In the genomic region with DNA sequence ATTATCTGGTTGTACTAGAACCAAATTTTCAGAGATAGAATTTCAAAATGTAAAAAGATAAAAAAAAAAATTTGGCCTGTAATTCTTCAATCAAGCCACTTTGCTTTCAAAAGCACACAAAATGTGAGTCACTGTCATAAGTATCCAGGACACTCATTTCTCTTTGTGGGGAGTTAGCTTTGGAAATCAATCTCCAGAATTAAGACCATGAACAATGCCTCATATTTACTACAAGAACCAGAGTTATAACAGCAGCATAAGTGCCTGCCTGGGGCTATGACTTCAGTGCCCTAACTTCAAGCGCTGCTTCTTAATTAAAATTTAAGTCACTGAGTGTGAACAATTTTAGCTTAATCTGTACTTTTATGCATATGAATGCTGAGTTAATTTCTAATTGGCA, we compare ENCODE assay signal across 22 cellular contexts.
"Had no signal": no experiment of that assay in that cellular context is flagged by ENCODE, and none has a peak within 500 bp of the region (broad histone marks: within the 10 kb centered on the region; RNA-seq: fewer than 3 reads in every experiment).

No MANE protein-coding gene starts in this region.

- H3K36me3 Mint-ChIP-seq: activated CD8-positive, alpha-beta memory T cell treated with anti-CD3 and anti-CD28 coated beads, Interleukin-2, amount 10 ng/mL, durations not matched to agents 7 days and 5 days; activated naive CD4-positive, alpha-beta T cell treated with anti-CD3 and anti-CD28 coated beads, Interleukin-2, amount 10 ng/mL, durations not matched to agents 7 days and 5 days; immature natural killer cell; neural progenitor cell had no signal

- DNase-seq: activated CD4-positive, alpha-beta T cell treated with anti-CD3 and anti-CD28 coated beads, Interleukin-2, amount 10 ng/mL, durations not matched to agents 24 days and 14 days; activated CD8-positive, alpha-beta memory T cell treated with anti-CD3 and anti-CD28 coated beads, Interleukin-2, amount 10 ng/mL, durations not matched to agents 7 days and 5 days; activated CD8-positive, alpha-beta T cell treated with anti-CD3 and anti-CD28 coated beads for 36 hours; activated effector memory CD4-positive, alpha-beta T cell treated with anti-CD3 and anti-CD28 coated beads, Interleukin-2, amount 50 U/mL, for 16 hours; activated naive CD4-positive, alpha-beta T cell treated with anti-CD3 and anti-CD28 coated beads, Interleukin-2, amount 10 ng/mL, durations not matched to agents 7 days and 5 days; activated naive CD8-positive, alpha-beta T cell treated with anti-CD3 and anti-CD28 coated beads, Interleukin-2, amount 50 U/mL, for 24 hours; activated T-cell treated with anti-CD3 and anti-CD28 coated beads for 4 hours; immature natural killer cell; left lung; naive B cell; posterior cingulate gyrus; spleen; stimulated activated CD4-positive, alpha-beta T cell treated with anti-CD3 and anti-CD28 coated beads, Interleukin-4, amount 100 ng/mL, for 24 hours; thyroid gland; upper lobe of right lung had no signal

- ATAC-seq: activated CD4-positive, CD25-positive, alpha-beta regulatory T cell treated with anti-CD3 and anti-CD28 coated beads, Interleukin-2, amount 50 U/mL, for 24 hours; activated CD8-positive, alpha-beta memory T cell treated with anti-CD3 and anti-CD28 coated beads, Interleukin-2, amount 10 ng/mL, durations not matched to agents 7 days and 5 days; activated CD8-positive, alpha-beta T cell treated with anti-CD3 and anti-CD28 coated beads for 36 hours; activated naive CD8-positive, alpha-beta T cell treated with anti-CD3 and anti-CD28 coated beads, Interleukin-2, amount 50 U/mL, for 24 hours; left lung; upper lobe of right lung had no signal

- H3K4me3 ChIP-seq: cardiac muscle cell, left lung, lung, neural progenitor cell, spleen, thyroid gland, upper lobe of right lung had no signal

- H3K9me3 ChIP-seq: left lung, spleen, thyroid gland, upper lobe of right lung had no signal

- H3K4me1 Mint-ChIP-seq: activated CD4-positive, alpha-beta T cell treated with anti-CD3 and anti-CD28 coated beads, Interleukin-2, amount 10 ng/mL, durations not matched to agents 24 days and 14 days; activated naive CD4-positive, alpha-beta T cell treated with anti-CD3 and anti-CD28 coated beads, Interleukin-2, amount 10 ng/mL, durations not matched to agents 7 days and 5 days; activated naive CD8-positive, alpha-beta T cell treated with anti-CD3 and anti-CD28 coated beads, Interleukin-2, amount 50 U/mL, for 24 hours; immature natural killer cell had no signal

- H3K9me3 Mint-ChIP-seq: activated CD4-positive, alpha-beta T cell treated with anti-CD3 and anti-CD28 coated beads, Interleukin-2, amount 10 ng/mL, durations not matched to agents 24 days and 14 days; activated CD8-positive, alpha-beta T cell treated with anti-CD3 and anti-CD28 coated beads for 36 hours; activated naive CD4-positive, alpha-beta T cell treated with anti-CD3 and anti-CD28 coated beads, Interleukin-2, amount 10 ng/mL, durations not matched to agents 7 days and 5 days; activated naive CD8-positive, alpha-beta T cell treated with anti-CD3 and anti-CD28 coated beads, Interleukin-2, amount 50 U/mL, for 24 hours; naive B cell; neural progenitor cell; stimulated activated naive CD8-positive, alpha-beta T cell treated with anti-CD3 and anti-CD28 coated beads, Interleukin-15, Interleukin-2, amounts not matched to agents 100 ng/mL and 50 ng/mL, for 24 hours; T-helper 2 cell treated with Interferon-gamma antibody and Interleukin-4, amounts not matched to agents 5 μg/mL and 100 μg/mL, for 36 hours had no signal

- H3K27me3 ChIP-seq: cardiac muscle cell, left lung, neural progenitor cell, spleen, thyroid gland, upper lobe of right lung had no signal

- H3K27ac Mint-ChIP-seq: activated CD4-positive, alpha-beta T cell treated with anti-CD3 and anti-CD28 coated beads, Interleukin-2, amount 10 ng/mL, durations not matched to agents 24 days and 14 days; activated CD8-positive, alpha-beta memory T cell treated with anti-CD3 and anti-CD28 coated beads, Interleukin-2, amount 10 ng/mL, durations not matched to agents 7 days and 5 days; activated CD8-positive, alpha-beta T cell treated with anti-CD3 and anti-CD28 coated beads for 36 hours; activated naive CD4-positive, alpha-beta T cell treated with anti-CD3 and anti-CD28 coated beads, Interleukin-2, amount 10 ng/mL, durations not matched to agents 7 days and 5 days; activated naive CD8-positive, alpha-beta T cell treated with anti-CD3 and anti-CD28 coated beads, Interleukin-2, amount 50 U/mL, for 24 hours; immature natural killer cell; neural progenitor cell; stimulated activated naive CD8-positive, alpha-beta T cell treated with anti-CD3 and anti-CD28 coated beads, Interleukin-15, Interleukin-2, amounts not matched to agents 100 ng/mL and 50 ng/mL, for 24 hours; T-helper 2 cell treated with Interferon-gamma antibody and Interleukin-4, amounts not matched to agents 5 μg/mL and 100 μg/mL, for 36 hours had no signal

- H3K4me1 ChIP-seq: left lung, neural progenitor cell, spleen, thyroid gland, upper lobe of right lung had no signal

- H3K27ac ChIP-seq: cardiac muscle cell, left lung, neural progenitor cell, spleen, thyroid gland, upper lobe of right lung, VCaP had no signal

- H3K27me3 Mint-ChIP-seq: activated CD4-positive, alpha-beta T cell treated with anti-CD3 and anti-CD28 coated beads, Interleukin-2, amount 10 ng/mL, durations not matched to agents 24 days and 14 days; activated CD8-positive, alpha-beta memory T cell treated with anti-CD3 and anti-CD28 coated beads, Interleukin-2, amount 10 ng/mL, durations not matched to agents 7 days and 5 days; activated CD8-positive, alpha-beta T cell treated with anti-CD3 and anti-CD28 coated beads for 36 hours; activated naive CD4-positive, alpha-beta T cell treated with anti-CD3 and anti-CD28 coated beads, Interleukin-2, amount 10 ng/mL, durations not matched to agents 7 days and 5 days; activated naive CD8-positive, alpha-beta T cell treated with anti-CD3 and anti-CD28 coated beads, Interleukin-2, amount 50 U/mL, for 24 hours; naive B cell; stimulated activated naive CD8-positive, alpha-beta T cell treated with anti-CD3 and anti-CD28 coated beads, Interleukin-15, Interleukin-2, amounts not matched to agents 100 ng/mL and 50 ng/mL, for 24 hours had no signal

- H3K36me3 ChIP-seq: cardiac muscle cell, left lung, neural progenitor cell, spleen, thyroid gland, upper lobe of right lung had no signal

- H3K4me3 Mint-ChIP-seq: activated CD4-positive, alpha-beta T cell treated with anti-CD3 and anti-CD28 coated beads, Interleukin-2, amount 10 ng/mL, durations not matched to agents 24 days and 14 days; activated CD8-positive, alpha-beta memory T cell treated with anti-CD3 and anti-CD28 coated beads, Interleukin-2, amount 10 ng/mL, durations not matched to agents 7 days and 5 days; activated CD8-positive, alpha-beta T cell treated with anti-CD3 and anti-CD28 coated beads for 36 hours; activated naive CD4-positive, alpha-beta T cell treated with anti-CD3 and anti-CD28 coated beads, Interleukin-2, amount 10 ng/mL, durations not matched to agents 7 days and 5 days; activated naive CD8-positive, alpha-beta T cell treated with anti-CD3 and anti-CD28 coated beads, Interleukin-2, amount 50 U/mL, for 24 hours; immature natural killer cell; naive B cell; neural progenitor cell; stimulated activated naive CD8-positive, alpha-beta T cell treated with anti-CD3 and anti-CD28 coated beads, Interleukin-15, Interleukin-2, amounts not matched to agents 100 ng/mL and 50 ng/mL, for 24 hours; T-helper 2 cell treated with Interferon-gamma antibody and Interleukin-4, amounts not matched to agents 5 μg/mL and 100 μg/mL, for 36 hours had no signal
